In the genomic region with DNA sequence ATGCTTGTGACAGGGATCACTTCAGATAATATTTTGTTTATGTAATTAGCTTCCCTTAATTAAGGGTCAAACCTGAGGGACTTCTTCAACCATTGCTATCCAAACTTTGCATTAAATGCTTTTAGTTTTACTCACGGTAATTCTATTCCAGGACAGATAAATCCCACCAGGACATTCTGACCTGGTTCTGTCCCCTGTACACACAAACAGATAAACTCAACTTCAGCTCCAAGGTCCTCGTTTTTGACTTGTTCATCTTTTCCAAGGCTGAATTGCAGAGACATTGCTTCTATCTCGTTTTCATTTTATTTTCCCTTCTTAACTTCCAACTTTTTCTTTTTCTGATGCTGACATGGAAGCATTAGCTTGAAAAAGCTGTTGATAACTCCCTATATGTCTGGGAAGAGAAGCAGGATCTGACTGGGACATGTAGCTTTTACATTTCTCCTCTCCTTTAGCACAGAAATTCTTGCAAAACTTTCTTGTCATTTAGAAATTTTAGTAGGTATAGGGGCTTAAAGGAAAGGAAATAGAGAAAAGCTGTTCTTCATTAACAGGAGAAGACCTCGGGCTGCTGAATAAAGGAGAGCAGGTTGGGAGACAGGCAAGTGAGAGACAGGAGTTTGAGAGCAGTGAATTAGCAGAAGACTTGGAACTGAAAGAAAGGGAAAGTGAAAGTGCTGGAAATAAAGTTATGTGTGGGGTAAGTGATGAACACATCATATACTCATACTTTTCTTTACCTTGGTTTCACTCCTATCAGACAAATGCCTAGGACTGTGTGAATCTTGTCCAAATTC, we compare ENCODE assay signal across 8 cellular contexts.
DNase-seq lines count a peak whose midpoint lies in the region; FAIRE-seq and TF ChIP-seq lines count a peak whose summit lies in the region.

No MANE protein-coding gene starts in this region.

- TF ChIP-seq EP300 in ovary (IDR thresholded peaks at IDR 0.05) = no peak

- FAIRE-seq in endothelial cell of umbilical vein (lab: Jason Lieb, UNC) = peak; percentile 47

- H3K4me3 ChIP-seq in endothelial cell of umbilical vein (replicated peaks in 1 of 3; ENCODE audit: insufficient read depth in 1 of 3, low read depth in 1 of 3, low read length in 3 of 3) = peak overlapping the region; percentile 24 to 69 (median 36)
- H3K4me3 ChIP-seq in ovary = peak overlapping the region; percentile 28
- no peak overlapping the region for H3K4me3 ChIP-seq in WERI-Rb-1 (ENCODE audit: low read depth, low read length)

- no peaks in the 10 kb centered on the region for H4K20me1 ChIP-seq in endothelial cell of umbilical vein (replicated peaks; ENCODE audit: control insufficient read depth, extremely low read depth, insufficient read depth, low read length)

- TF ChIP-seq CTCF in HFFc6 (IDR thresholded peaks at IDR 0.05) = no peak
- TF ChIP-seq CTCF in endothelial cell of umbilical vein (IDR thresholded peaks at IDR 0.05; ENCODE audit: extremely low read depth in 1 of 2, insufficient read depth in 1 of 2, low read depth in 1 of 2, low read length in 2 of 2) = no peak
- TF ChIP-seq CTCF in ovary (IDR thresholded peaks at IDR 0.05) = no peak
- TF ChIP-seq CTCF in WERI-Rb-1 (IDR thresholded peaks at IDR 0.05; ENCODE audit: low read depth, low read length) = no peak

- peak overlapping the region; percentile 89 for H3K4me3 Mint-ChIP-seq in HFFc6

- H3K27me3 ChIP-seq in endothelial cell of umbilical vein (ENCODE audit: control insufficient read depth in 2 of 2, insufficient read depth in 2 of 2, low read length in 2 of 2) (no peaks in the 10 kb centered on the region), ovary (no peaks in the 10 kb centered on the region), WERI-Rb-1 (ENCODE audit: insufficient read depth, low read depth, severe bottlenecking) (no peaks in the 10 kb centered on the region)

- peak overlapping the region; percentile 32 for H3K9ac ChIP-seq in endothelial cell of umbilical vein (replicated peaks; ENCODE audit: extremely low read depth, insufficient read depth, low read length)

- H3K4me2 ChIP-seq in endothelial cell of umbilical vein (ENCODE audit: insufficient read depth, low read length) = peak overlapping the region; percentile 86

- no peaks in the 10 kb centered on the region for H3K9me3 ChIP-seq in endothelial cell of umbilical vein (replicated peaks; ENCODE audit: control insufficient read depth, insufficient read depth, low read length)
- H3K9me3 ChIP-seq in ovary = no peaks in the 10 kb centered on the region
- no peaks in the 10 kb centered on the region for H3K9me3 ChIP-seq in WERI-Rb-1 (ENCODE audit: severe bottlenecking)

- intact Hi-C loops in endothelial cell of umbilical vein (cut with micrococcal nuclease) (loop anchor here (10.0 kb wide), 1 partner anchor 647 kb away; no protein-coding TSS in a partner anchor), ovary (cut with DNase I) (no loop called here)

- no peaks in the 10 kb centered on the region for H3K9me3 Mint-ChIP-seq in HFFc6

- BruUV-seq in endothelial cell of umbilical vein (replicated peaks; lab: Mats Ljungman, UMichigan) = no TSS peak

- DNase-seq in DMS53 treated with DMSO at 0.1 percent for 48 hours (lab: John Stamatoyannopoulos, UW; ENCODE audit: unreplicated experiment) (peak; percentile 75), HFFc6 (peak; percentile 14), RKO (ENCODE audit: low spot score) (peak; percentile 32), endothelial cell of umbilical vein (ENCODE audit: low read depth, low spot score) (peak; percentile 77), ovary (no peak), caudate nucleus (lab: John Stamatoyannopoulos, UW) (no peak), WERI-Rb-1 (no peak), NCI-H524 treated with DMSO at 0.1 percent for 48 hours (lab: John Stamatoyannopoulos, UW) (no peak)

- peak overlapping the region; percentile 57 for H3K27ac Mint-ChIP-seq in HFFc6

- dilution Hi-C loops in endothelial cell of umbilical vein (cut with MboI; ENCODE audit: extremely low pct_ligation_motif_present, low sequenced_read_pairs) = no loop called here

- H3K4me1 Mint-ChIP-seq in HFFc6 (ENCODE audit: low read depth) = peaks cover 17% of the 10 kb centered on the region

- no peaks in the 10 kb centered on the region for H3K9me1 ChIP-seq in endothelial cell of umbilical vein (replicated peaks; ENCODE audit: control insufficient read depth, extremely low read depth, insufficient read depth, low read length)

- TF ChIP-seq POLR2A in endothelial cell of umbilical vein (IDR thresholded peaks at IDR 0.05; ENCODE audit: low read depth, low read length) (no peak), ovary (IDR thresholded peaks at IDR 0.05) (no peak)

- H3K79me2 ChIP-seq in endothelial cell of umbilical vein (ENCODE audit: control insufficient read depth, insufficient read depth, low read length) = no peaks in the 10 kb centered on the region

- H2AFZ ChIP-seq in endothelial cell of umbilical vein (ENCODE audit: low read depth, low read length) = peak overlapping the region; percentile 94

- WGBS in ovary, 3 donors = 1 to 4% (median 2%) methylated on average over 4 of the region's 4 CpGs

- POLR2A ChIA-PET in endothelial cell of umbilical vein (lab: Charles Lee) = no interaction called here

- peak overlapping the region; percentile 5 for H3K27ac ChIP-seq in endothelial cell of umbilical vein (ENCODE audit: insufficient read depth, low read depth, low read length)
- peak overlapping the region in 1 of 2 donors; percentile 66 for H3K27ac ChIP-seq in ovary
- H3K27ac ChIP-seq in caudate nucleus (ENCODE audit: low read depth, low read length) = no peak overlapping the region
- no peak overlapping the region for H3K27ac ChIP-seq in WERI-Rb-1

- no peaks in the 10 kb centered on the region for H3K36me3 Mint-ChIP-seq in HFFc6 (ENCODE audit: low read depth)

- CTCF ChIA-PET in endothelial cell of umbilical vein (lab: Charles Lee) = interaction anchor here (0.8 to 1.3 kb wide), 4 partner anchors 12 to 290 kb away, joined by 3 to 4 read pairs (median 4); a partner anchor contains a TSS

- H3K27me3 Mint-ChIP-seq in HFFc6 (ENCODE audit: insufficient read depth) = no peaks in the 10 kb centered on the region

- H3K4me1 ChIP-seq in endothelial cell of umbilical vein (ENCODE audit: control insufficient read depth, extremely low read depth, insufficient read depth, low read length) = peaks cover 8% of the 10 kb centered on the region
- H3K4me1 ChIP-seq in ovary (ENCODE audit: insufficient read depth) = peaks cover 5% of the 10 kb centered on the region

- H3K36me3 ChIP-seq in endothelial cell of umbilical vein (ENCODE audit: control insufficient read depth in 2 of 2, extremely low read depth in 1 of 2, insufficient read depth in 2 of 2, low read length in 2 of 2) (no peaks in the 10 kb centered on the region), ovary (no peaks in the 10 kb centered on the region), WERI-Rb-1 (no peaks in the 10 kb centered on the region)

TF ChIP-seq in endothelial cell of umbilical vein, 7 proteins besides CTCF, POLR2A, EP300 and RAD21:
- no peak for TF ChIP-seq MYC (IDR thresholded peaks at IDR 0.05; ENCODE audit: low read depth, low read length)
- TF ChIP-seq EZH2 (IDR thresholded peaks at IDR 0.05; ENCODE audit: borderline replicate concordance, low read depth, low read length, severe bottlenecking) = no peak
- TF ChIP-seq GATA2 (IDR thresholded peaks at IDR 0.05; ENCODE audit: insufficient read depth, insufficient read length, low read depth, low read length) = no peak
- no peak for TF ChIP-seq JUN (IDR thresholded peaks at IDR 0.05; ENCODE audit: borderline replicate concordance, insufficient read depth, insufficient read length, low read depth)
- TF ChIP-seq POLR2AphosphoS5 (IDR thresholded peaks at IDR 0.05; ENCODE audit: insufficient read depth, low read depth, low read length) = no peak
- no peak for TF ChIP-seq FOS (IDR thresholded peaks at IDR 0.05; ENCODE audit: borderline replicate concordance, insufficient read depth, low read length)
- TF ChIP-seq, protein P1, sequence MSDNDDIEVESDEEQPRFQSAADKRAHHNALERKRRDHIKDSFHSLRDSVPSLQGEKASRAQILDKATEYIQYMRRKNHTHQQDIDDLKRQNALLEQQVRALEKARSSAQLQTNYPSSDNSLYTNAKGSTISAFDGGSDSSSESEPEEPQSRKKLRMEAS (IDR thresholded peaks at IDR 0.05; ENCODE audit: insufficient read depth, insufficient read length) = no peak

Comparison
In these comparisons a context has a peak if more than half of its experiments do, and no peak if none do; other contexts are left out.
1. DNase-seq: peak in DMS53 treated with DMSO at 0.1 percent for 48 hours (single experiment), HFFc6 (single experiment), RKO (single experiment) and endothelial cell of umbilical vein (single experiment); none in ovary (0 of 5), caudate nucleus (0 of 61), WERI-Rb-1 (single experiment) and NCI-H524 treated with DMSO at 0.1 percent for 48 hours (single experiment).